ENCODE assay signal across 12 cellular contexts in genomic region chr17:41885733-41886132, GRCh38. TPM values are rescaled to one million over a fixed set of nuclear protein-coding genes. Genes with fewer than 3 reads are reported as not detected.
DNase-seq lines count a peak whose midpoint lies in the region; ATAC-seq and TF ChIP-seq lines count a peak whose summit lies in the region.
"Had no signal": no experiment of that assay in that cellular context is flagged by ENCODE, and none has a peak within 500 bp of the region (broad histone marks: within the 10 kb centered on the region; RNA-seq: fewer than 3 reads in every experiment).

No MANE protein-coding gene starts in this region.

- no peaks in the 10 kb centered on the region for H4K20me1 ChIP-seq in neural cell (ENCODE audit: insufficient read depth)

- peaks cover 88% of the 10 kb centered on the region for H3K36me3 ChIP-seq in brain microvascular endothelial cell (replicated peaks)
- H3K36me3 ChIP-seq in neural cell (ENCODE audit: insufficient read depth, low read length) = no peaks in the 10 kb centered on the region

- ATAC-seq in GM21619 (IDR thresholded peaks at IDR 0.05; ENCODE audit: unreplicated experiment) (no peak), HG03571 (IDR thresholded peaks at IDR 0.05; ENCODE audit: unreplicated experiment) (no peak)
- ATAC-seq: sciatic nerve; stimulated activated naive B cell treated with anti-CD40 and anti-IgM and Interleukin-4, amounts not matched to agents 10 μg/mL and 1 μg/mL and 100 μg/mL, for 72 hours had no signal

- H3K9me3 ChIP-seq in neural cell (ENCODE audit: low read length) = no peaks in the 10 kb centered on the region

- H3K27me3 ChIP-seq in brain microvascular endothelial cell (replicated peaks) (no peaks in the 10 kb centered on the region), neural cell (ENCODE audit: insufficient read depth, low read depth, low read length) (no peaks in the 10 kb centered on the region)

- H3K9me2 ChIP-seq in neural cell (ENCODE audit: insufficient read depth, low read length) = no peaks in the 10 kb centered on the region

- in situ Hi-C loops in brain microvascular endothelial cell (cut with HindIII; ENCODE audit: low pct_ligation_motif_present, low sequenced_read_pairs) = no loop called here

- H3K27ac ChIP-seq in brain microvascular endothelial cell = no peak overlapping the region
- no peak overlapping the region for H3K27ac ChIP-seq in neural cell (ENCODE audit: low read length)

- H3K4me2 ChIP-seq in neural cell (ENCODE audit: low read length) = no peak overlapping the region

- TF ChIP-seq RAD21 in Ishikawa (IDR thresholded peaks at IDR 0.05; ENCODE audit: low read depth) (peak; percentile 34; the same call in 1 of the 2 replicates), neural cell (conservative IDR thresholded peaks at IDR 0.05) (peak; percentile 33)

- no peak overlapping the region for H2AFZ ChIP-seq in neural cell (ENCODE audit: low read depth, low read length)

- TF ChIP-seq EP300 in Ishikawa (IDR thresholded peaks at IDR 0.05; ENCODE audit: borderline replicate concordance) (no peak), neural cell (conservative IDR thresholded peaks at IDR 0.05; ENCODE audit: poor library complexity, severe bottlenecking) (no peak)

- H3K4me3 ChIP-seq in brain microvascular endothelial cell (ENCODE audit: low read depth, low read length) (no peak overlapping the region), neural cell (ENCODE audit: low read length) (no peak overlapping the region)

- TF ChIP-seq CTCF in brain microvascular endothelial cell (IDR thresholded peaks at IDR 0.05; ENCODE audit: low read depth, low read length, missing control alignments) (peak; percentile 36), neural cell (IDR thresholded peaks at IDR 0.05; ENCODE audit: poor library complexity, severe bottlenecking) (peak; percentile 32)

- H3K79me2 ChIP-seq in neural cell (replicated peaks; ENCODE audit: insufficient read depth, low read length) = no peaks in the 10 kb centered on the region

- no peak overlapping the region for H3K9ac ChIP-seq in neural cell (ENCODE audit: low read length)

- no peaks in the 10 kb centered on the region for H3F3A ChIP-seq in neural cell (ENCODE audit: insufficient read depth, low read length, poor library complexity, severe bottlenecking)

- peak; percentile 19 for DNase-seq in DMS114 treated with DMSO at 0.1 percent for 48 hours (lab: John Stamatoyannopoulos, UW; ENCODE audit: unreplicated experiment)
- DNase-seq in brain microvascular endothelial cell = no peak
- DNase-seq in SIG-M5 treated with dmso at 0.1 percent for 504 hours (lab: John Stamatoyannopoulos, UW; ENCODE audit: unreplicated experiment) = no peak
- DNase-seq in NCI-H2081 treated with DMSO at 0.1 percent for 48 hours (lab: John Stamatoyannopoulos, UW) = no peak
- DNase-seq: effector memory CD4-positive, alpha-beta T cell; NCI-H2107; stimulated activated naive B cell treated with anti-CD40 and anti-IgM and Interleukin-4, amounts not matched to agents 10 μg/mL and 1 μg/mL and 100 μg/mL, for 72 hours had no signal

TF ChIP-seq in Ishikawa, 13 proteins besides CTCF, POLR2A, EP300 and RAD21:
- no peak for TF ChIP-seq EGR1 (IDR thresholded peaks at IDR 0.05)
- no peak for TF ChIP-seq NFIC (IDR thresholded peaks at IDR 0.05)
- no peak for TF ChIP-seq FOXM1 (IDR thresholded peaks at IDR 0.05; ENCODE audit: borderline replicate concordance, low read depth)
- no peak for TF ChIP-seq MAX (IDR thresholded peaks at IDR 0.05)

TF ChIP-seq in neural cell, 6 proteins besides CTCF, POLR2A, EP300 and RAD21:
- TF ChIP-seq TAF1 (IDR thresholded peaks at IDR 0.05; ENCODE audit: low read depth) = no peak
- no peak for TF ChIP-seq POLR2AphosphoS5 (IDR thresholded peaks at IDR 0.05)
- TF ChIP-seq EZH2 (IDR thresholded peaks at IDR 0.05; ENCODE audit: borderline replicate concordance, insufficient read depth, low read length, poor library complexity, severe bottlenecking) = no peak
- no peak for TF ChIP-seq REST (IDR thresholded peaks at IDR 0.05; ENCODE audit: borderline replicate concordance)
- no peak for TF ChIP-seq SMC3 (conservative IDR thresholded peaks at IDR 0.05; ENCODE audit: poor library complexity)
- no peak for TF ChIP-seq MXI1 (conservative IDR thresholded peaks at IDR 0.05; ENCODE audit: poor library complexity, severe bottlenecking)

RNA-seq across cellular contexts. Expression of gene KLHL11, which starts 20.5 kb away (rescaled TPM):
- polyA plus RNA-seq in neural cell = 30.3 and 31.1 TPM in 2 replicates
- polyA minus RNA-seq in neural cell = 94.0 and 102 TPM in 2 replicates

RNA-seq across cellular contexts. Expression of gene ACLY, which starts 33.0 kb away (rescaled TPM):
- 136 and 148 TPM in 2 replicates for polyA plus RNA-seq in neural cell
- 196 and 204 TPM in 2 replicates for polyA minus RNA-seq in neural cell

RNA-seq across cellular contexts. Expression of gene ODAD4, which starts 44.7 kb away (rescaled TPM):
- polyA plus RNA-seq in neural cell = 5.2 and 5.7 TPM in 2 replicates
- polyA minus RNA-seq in neural cell = 2.7 TPM in 2 replicates

RNA-seq across cellular contexts. Expression of gene KLHL10, which starts 48.1 kb away (rescaled TPM):
- polyA plus RNA-seq in neural cell = 0.22 TPM in 1 of 2 replicates, not detected in the other
- not detected in 2 replicates for polyA minus RNA-seq in neural cell

RNA-seq across cellular contexts. Expression of gene NT5C3B, which starts 49.7 kb away (rescaled TPM):
- 272 and 281 TPM in 2 replicates for polyA plus RNA-seq in neural cell
- polyA minus RNA-seq in neural cell = 169 and 177 TPM in 2 replicates
